ENCODE assay signal across 1 cellular context in genomic region chr20:35662541-35662940, GRCh38.
TF ChIP-seq lines count a peak whose summit lies in the region.

No MANE protein-coding gene starts in this region.

TF ChIP-seq in HepG2, 621 proteins besides CTCF, POLR2A, EP300 and RAD21:
- TF ChIP-seq KDM5A (IDR thresholded peaks at IDR 0.05; ENCODE audit: borderline replicate concordance, low read length): no peak
- no peak for TF ChIP-seq ZNF292 (CRISPR knock-in tag; IDR thresholded peaks at IDR 0.05; ENCODE audit: borderline replicate concordance, low read depth)
- peak; percentile 46; the same call in 1 of the 2 replicates for TF ChIP-seq MBD4 (IDR thresholded peaks at IDR 0.05; ENCODE audit: borderline replicate concordance, low read length)
- peak; percentile 19; the same call in 1 of the 2 replicates for TF ChIP-seq SAP130 (CRISPR knock-in tag; IDR thresholded peaks at IDR 0.05; ENCODE audit: low read depth)
- TF ChIP-seq FOXA3 (CRISPR knock-in tag; IDR thresholded peaks at IDR 0.05): no peak
- TF ChIP-seq GATAD1 (CRISPR knock-in tag; IDR thresholded peaks at IDR 0.05): 0 out of 2 replicates have a peak, but pooled peaks have one; percentile 7
- TF ChIP-seq ZNF687 (CRISPR knock-in tag; IDR thresholded peaks at IDR 0.05): no peak
- no peak for TF ChIP-seq KDM6A (CRISPR knock-in tag; IDR thresholded peaks at IDR 0.05; ENCODE audit: low read depth)
- TF ChIP-seq PBX2 (CRISPR knock-in tag; IDR thresholded peaks at IDR 0.05): no peak
- TF ChIP-seq ZNF747 (CRISPR knock-in tag; IDR thresholded peaks at IDR 0.05; ENCODE audit: borderline replicate concordance): no peak
- TF ChIP-seq KMT2A (CRISPR knock-in tag; IDR thresholded peaks at IDR 0.05): no peak
- 0 out of 2 replicates have a peak, but pooled peaks have one; percentile 47 for TF ChIP-seq ZNF646 (CRISPR knock-in tag; IDR thresholded peaks at IDR 0.05)
- TF ChIP-seq POLR2AphosphoS5 (IDR thresholded peaks at IDR 0.05; ENCODE audit: low read depth, low read length): no peak
- no peak for TF ChIP-seq ZHX2 (IDR thresholded peaks at IDR 0.05; ENCODE audit: low read depth)
- TF ChIP-seq ZHX2 (CRISPR knock-in tag; IDR thresholded peaks at IDR 0.05; ENCODE audit: borderline replicate concordance): 0 out of 2 replicates have a peak, but pooled peaks have one; percentile 43
- TF ChIP-seq RBFOX2 (IDR thresholded peaks at IDR 0.05; ENCODE audit: low read depth, low read length): 0 out of 2 replicates have a peak, but pooled peaks have one; percentile 37
